Comparison of ENCODE assay signal across 28 cellular contexts in genomic region chr11:116642481-116642880, GRCh38.
"Had no signal": no experiment of that assay in that cellular context is flagged by ENCODE, and none has a peak within 500 bp of the region (broad histone marks: within the 10 kb centered on the region; RNA-seq: fewer than 3 reads in every experiment).

No MANE protein-coding gene starts in this region.

- H3K4me1 Mint-ChIP-seq: stimulated activated effector memory CD8-positive, alpha-beta T cell treated with anti-CD3 and anti-CD28 coated beads, Interleukin-12 subunit alpha, Interleukin-12 subunit beta, amount 100 ng/mL, for 72 hours; stimulated activated naive B cell treated with anti-CD40 and anti-IgM and Interleukin-4, amounts not matched to agents 10 μg/mL and 1 μg/mL and 100 μg/mL, for 72 hours had no signal

- H3K27me3 Mint-ChIP-seq: stimulated activated naive CD8-positive, alpha-beta T cell treated with anti-CD3 and anti-CD28 coated beads, Interleukin-15, Interleukin-2, amounts not matched to agents 100 ng/mL and 50 ng/mL, for 24 hours had no signal

- H3K9ac ChIP-seq: parathyroid adenoma had no signal

- H2AFZ ChIP-seq: parathyroid adenoma had no signal

- DNase-seq: nephron progenitor cell; occipital lobe; ovary; posterior cingulate gyrus; psoas muscle; right cardiac atrium; right lobe of liver; sigmoid colon; small intestine; stimulated activated CD4-positive, alpha-beta T cell treated with anti-CD3 and anti-CD28 coated beads, Interleukin-15, amount 100 ng/mL, for 24 hours; stimulated activated CD4-positive, alpha-beta T cell treated with anti-CD3 and anti-CD28 coated beads, Interleukin-2, amount 100 ng/mL, for 24 hours; stimulated activated CD4-positive, alpha-beta T cell treated with anti-CD3 and anti-CD28 coated beads, Interleukin-2, amount 100 ng/mL, for 48 hours; stimulated activated CD4-positive, alpha-beta T cell treated with anti-CD3 and anti-CD28 coated beads, Interleukin-4, amount 100 ng/mL, for 24 hours; stimulated activated naive B cell treated with anti-CD40 and anti-IgM and Interleukin-4, amounts not matched to agents 10 μg/mL and 1 μg/mL and 100 μg/mL, for 72 hours; stimulated activated naive CD4-positive, alpha-beta T cell treated with Interleukin-2 at 50 U/mL for 16 hours; stomach; thyroid gland; trophoblast cell had no signal

- H3K27ac ChIP-seq: ovary, parathyroid adenoma, psoas muscle, right lobe of liver, sigmoid colon, stomach, thoracic aorta, thyroid gland, tibial nerve, upper lobe of left lung, vagina had no signal

- H3K27ac Mint-ChIP-seq: natural killer cell treated with Interleukin-12 subunit alpha and Interleukin-12 subunit beta and Interleukin-15 and Interleukin-18, amount 100 ng/mL, for 72 hours; nephron progenitor cell; progenitor cell of endocrine pancreas; stimulated activated effector memory CD8-positive, alpha-beta T cell treated with anti-CD3 and anti-CD28 coated beads, Interleukin-12 subunit alpha, Interleukin-12 subunit beta, amount 100 ng/mL, for 72 hours; stimulated activated naive B cell treated with anti-CD40 and anti-IgM and Interleukin-4, amounts not matched to agents 10 μg/mL and 1 μg/mL and 100 μg/mL, for 72 hours; stimulated activated naive CD8-positive, alpha-beta T cell treated with anti-CD3 and anti-CD28 coated beads, Interleukin-15, Interleukin-2, amounts not matched to agents 100 ng/mL and 50 ng/mL, for 24 hours had no signal

- ATAC-seq: natural killer cell treated with Interleukin-12 subunit alpha and Interleukin-12 subunit beta and Interleukin-15 and Interleukin-18, amount 100 ng/mL, for 72 hours; psoas muscle; stimulated activated effector memory CD8-positive, alpha-beta T cell treated with anti-CD3 and anti-CD28 coated beads, Interleukin-12 subunit alpha, Interleukin-12 subunit beta, amount 100 ng/mL, for 72 hours; stimulated activated naive B cell treated with anti-CD40 and anti-IgM and Interleukin-4, amounts not matched to agents 10 μg/mL and 1 μg/mL and 100 μg/mL, for 72 hours had no signal

- H3K4me3 ChIP-seq: ovary, psoas muscle, right lobe of liver, sigmoid colon, stomach, thoracic aorta, thyroid gland, tibial nerve, upper lobe of left lung, vagina had no signal

- H3K27me3 ChIP-seq: ovary, right lobe of liver, sigmoid colon, thyroid gland, tibial nerve, upper lobe of left lung, vagina had no signal

- H3K9me3 ChIP-seq: ovary, psoas muscle, right lobe of liver, thoracic aorta, thyroid gland, upper lobe of left lung, vagina had no signal

- H3K4me3 Mint-ChIP-seq: natural killer cell treated with Interleukin-12 subunit alpha and Interleukin-12 subunit beta and Interleukin-15 and Interleukin-18, amount 100 ng/mL, for 72 hours; nephron progenitor cell; neural crest cell; stimulated activated effector memory CD8-positive, alpha-beta T cell treated with anti-CD3 and anti-CD28 coated beads, Interleukin-12 subunit alpha, Interleukin-12 subunit beta, amount 100 ng/mL, for 72 hours; stimulated activated naive B cell treated with anti-CD40 and anti-IgM and Interleukin-4, amounts not matched to agents 10 μg/mL and 1 μg/mL and 100 μg/mL, for 72 hours; stimulated activated naive CD8-positive, alpha-beta T cell treated with anti-CD3 and anti-CD28 coated beads, Interleukin-15, Interleukin-2, amounts not matched to agents 100 ng/mL and 50 ng/mL, for 24 hours had no signal

- H3K9me3 Mint-ChIP-seq: natural killer cell treated with Interleukin-12 subunit alpha and Interleukin-12 subunit beta and Interleukin-15 and Interleukin-18, amount 100 ng/mL, for 72 hours; nephron progenitor cell; neural crest cell; stimulated activated effector memory CD8-positive, alpha-beta T cell treated with anti-CD3 and anti-CD28 coated beads, Interleukin-12 subunit alpha, Interleukin-12 subunit beta, amount 100 ng/mL, for 72 hours; stimulated activated naive CD8-positive, alpha-beta T cell treated with anti-CD3 and anti-CD28 coated beads, Interleukin-15, Interleukin-2, amounts not matched to agents 100 ng/mL and 50 ng/mL, for 24 hours had no signal

- H3K79me2 ChIP-seq: parathyroid adenoma had no signal

- H3K4me1 ChIP-seq: parathyroid adenoma, psoas muscle, right lobe of liver, sigmoid colon, stomach, thyroid gland, tibial nerve, upper lobe of left lung, vagina had no signal

- H3K36me3 Mint-ChIP-seq: natural killer cell treated with Interleukin-12 subunit alpha and Interleukin-12 subunit beta and Interleukin-15 and Interleukin-18, amount 100 ng/mL, for 72 hours; stimulated activated effector memory CD8-positive, alpha-beta T cell treated with anti-CD3 and anti-CD28 coated beads, Interleukin-12 subunit alpha, Interleukin-12 subunit beta, amount 100 ng/mL, for 72 hours; stimulated activated naive B cell treated with anti-CD40 and anti-IgM and Interleukin-4, amounts not matched to agents 10 μg/mL and 1 μg/mL and 100 μg/mL, for 72 hours had no signal

- H3K36me3 ChIP-seq: ovary, right lobe of liver, sigmoid colon, stomach, thoracic aorta, thyroid gland, tibial nerve, upper lobe of left lung, vagina had no signal
